ENCODE assay signal across 1 cellular context in the genomic region with DNA sequence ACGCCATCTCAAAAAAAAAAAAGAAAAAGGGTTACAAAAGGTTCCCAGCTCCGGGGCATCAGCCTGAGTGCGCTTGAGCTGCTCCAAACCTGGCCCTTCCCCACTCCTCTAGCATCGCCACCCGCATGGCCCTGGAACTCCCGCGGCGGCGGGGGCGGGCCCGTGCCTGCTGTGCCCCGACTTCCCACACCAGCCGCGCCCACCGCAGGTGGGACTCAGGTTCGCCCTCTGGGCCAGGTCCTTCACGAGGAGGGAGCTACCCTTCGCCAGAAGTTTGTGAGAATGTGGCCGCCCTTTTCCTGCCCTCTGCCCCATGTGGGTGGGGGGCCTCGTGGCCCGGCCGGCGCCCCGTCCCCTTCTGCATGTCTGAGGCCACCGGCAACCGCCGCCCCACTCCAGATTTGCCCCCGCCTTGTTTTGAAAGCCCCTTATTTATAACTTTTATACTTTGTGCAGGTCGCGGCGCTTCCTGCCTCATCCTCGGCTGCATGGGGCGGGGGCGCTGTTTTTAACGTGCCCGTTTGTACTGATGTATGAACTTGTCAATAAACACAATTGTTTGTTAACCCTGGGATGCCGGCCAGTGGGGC.
A peak's percentile ranks its signal among the peaks of the same experiment; 100 is the strongest.
TF ChIP-seq lines count a peak whose summit lies in the region.

No MANE protein-coding gene starts in this region.

TF ChIP-seq in K562, 482 proteins besides CTCF, POLR2A, EP300 and RAD21:
- TF ChIP-seq, protein P1, sequence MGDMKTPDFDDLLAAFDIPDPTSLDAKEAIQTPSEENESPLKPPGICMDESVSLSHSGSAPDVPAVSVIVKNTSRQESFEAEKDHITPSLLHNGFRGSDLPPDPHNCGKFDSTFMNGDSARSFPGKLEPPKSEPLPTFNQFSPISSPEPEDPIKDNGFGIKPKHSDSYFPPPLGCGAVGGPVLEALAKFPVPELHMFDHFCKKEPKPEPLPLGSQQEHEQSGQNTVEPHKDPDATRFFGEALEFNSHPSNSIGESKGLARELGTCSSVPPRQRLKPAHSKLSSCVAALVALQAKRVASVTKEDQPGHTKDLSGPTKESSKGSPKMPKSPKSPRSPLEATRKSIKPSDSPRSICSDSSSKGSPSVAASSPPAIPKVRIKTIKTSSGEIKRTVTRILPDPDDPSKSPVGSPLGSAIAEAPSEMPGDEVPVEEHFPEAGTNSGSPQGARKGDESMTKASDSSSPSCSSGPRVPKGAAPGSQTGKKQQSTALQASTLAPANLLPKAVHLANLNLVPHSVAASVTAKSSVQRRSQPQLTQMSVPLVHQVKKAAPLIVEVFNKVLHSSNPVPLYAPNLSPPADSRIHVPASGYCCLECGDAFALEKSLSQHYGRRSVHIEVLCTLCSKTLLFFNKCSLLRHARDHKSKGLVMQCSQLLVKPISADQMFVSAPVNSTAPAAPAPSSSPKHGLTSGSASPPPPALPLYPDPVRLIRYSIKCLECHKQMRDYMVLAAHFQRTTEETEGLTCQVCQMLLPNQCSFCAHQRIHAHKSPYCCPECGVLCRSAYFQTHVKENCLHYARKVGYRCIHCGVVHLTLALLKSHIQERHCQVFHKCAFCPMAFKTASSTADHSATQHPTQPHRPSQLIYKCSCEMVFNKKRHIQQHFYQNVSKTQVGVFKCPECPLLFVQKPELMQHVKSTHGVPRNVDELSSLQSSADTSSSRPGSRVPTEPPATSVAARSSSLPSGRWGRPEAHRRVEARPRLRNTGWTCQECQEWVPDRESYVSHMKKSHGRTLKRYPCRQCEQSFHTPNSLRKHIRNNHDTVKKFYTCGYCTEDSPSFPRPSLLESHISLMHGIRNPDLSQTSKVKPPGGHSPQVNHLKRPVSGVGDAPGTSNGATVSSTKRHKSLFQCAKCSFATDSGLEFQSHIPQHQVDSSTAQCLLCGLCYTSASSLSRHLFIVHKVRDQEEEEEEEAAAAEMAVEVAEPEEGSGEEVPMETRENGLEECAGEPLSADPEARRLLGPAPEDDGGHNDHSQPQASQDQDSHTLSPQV (IDR thresholded peaks at IDR 0.05), result no peak
- TF ChIP-seq CAMTA2 (CRISPR knock-in tag; conservative IDR thresholded peaks at IDR 0.05) (no peak), MYC (IDR thresholded peaks at IDR 0.05; ENCODE audit: low read depth, low read length) (0 out of 2 replicates have a peak, but pooled peaks have one; percentile 3), MYC (CRISPR knock-in tag; IDR thresholded peaks at IDR 0.05; ENCODE audit: borderline replicate concordance, low read depth) (no peak), ZNF699 (CRISPR knock-in tag; IDR thresholded peaks at IDR 0.05; ENCODE audit: insufficient replicate concordance) (no peak), MAFG (tag; conservative IDR thresholded peaks at IDR 0.05) (no peak), ELF1 (tag; IDR thresholded peaks at IDR 0.05) (no peak), ZNF224 (CRISPR knock-in tag; IDR thresholded peaks at IDR 0.05) (no peak), PURB (CRISPR knock-in tag; IDR thresholded peaks at IDR 0.05; ENCODE audit: low read depth) (no peak), MCM7 (IDR thresholded peaks at IDR 0.05) (no peak), PCBP1 (IDR thresholded peaks at IDR 0.05; ENCODE audit: low read depth, low read length, poor library complexity, severe bottlenecking) (peak; percentile 13), JUN (IDR thresholded peaks at IDR 0.05; ENCODE audit: borderline replicate concordance, low read depth, low read length) (no peak), JUN (CRISPR knock-in tag; IDR thresholded peaks at IDR 0.05; ENCODE audit: borderline replicate concordance) (no peak), HMGN3 (IDR thresholded peaks at IDR 0.05; ENCODE audit: borderline replicate concordance, extremely low read depth, insufficient read length, low read depth, low read length) (no peak), ZNF408 (CRISPR knock-in tag; IDR thresholded peaks at IDR 0.05; ENCODE audit: low read depth) (no peak)
- TF ChIP-seq, protein P2, sequence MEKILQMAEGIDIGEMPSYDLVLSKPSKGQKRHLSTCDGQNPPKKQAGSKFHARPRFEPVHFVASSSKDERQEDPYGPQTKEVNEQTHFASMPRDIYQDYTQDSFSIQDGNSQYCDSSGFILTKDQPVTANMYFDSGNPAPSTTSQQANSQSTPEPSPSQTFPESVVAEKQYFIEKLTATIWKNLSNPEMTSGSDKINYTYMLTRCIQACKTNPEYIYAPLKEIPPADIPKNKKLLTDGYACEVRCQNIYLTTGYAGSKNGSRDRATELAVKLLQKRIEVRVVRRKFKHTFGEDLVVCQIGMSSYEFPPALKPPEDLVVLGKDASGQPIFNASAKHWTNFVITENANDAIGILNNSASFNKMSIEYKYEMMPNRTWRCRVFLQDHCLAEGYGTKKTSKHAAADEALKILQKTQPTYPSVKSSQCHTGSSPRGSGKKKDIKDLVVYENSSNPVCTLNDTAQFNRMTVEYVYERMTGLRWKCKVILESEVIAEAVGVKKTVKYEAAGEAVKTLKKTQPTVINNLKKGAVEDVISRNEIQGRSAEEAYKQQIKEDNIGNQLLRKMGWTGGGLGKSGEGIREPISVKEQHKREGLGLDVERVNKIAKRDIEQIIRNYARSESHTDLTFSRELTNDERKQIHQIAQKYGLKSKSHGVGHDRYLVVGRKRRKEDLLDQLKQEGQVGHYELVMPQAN (IDR thresholded peaks at IDR 0.05; ENCODE audit: borderline replicate concordance), result no peak
- TF ChIP-seq, protein P3, sequence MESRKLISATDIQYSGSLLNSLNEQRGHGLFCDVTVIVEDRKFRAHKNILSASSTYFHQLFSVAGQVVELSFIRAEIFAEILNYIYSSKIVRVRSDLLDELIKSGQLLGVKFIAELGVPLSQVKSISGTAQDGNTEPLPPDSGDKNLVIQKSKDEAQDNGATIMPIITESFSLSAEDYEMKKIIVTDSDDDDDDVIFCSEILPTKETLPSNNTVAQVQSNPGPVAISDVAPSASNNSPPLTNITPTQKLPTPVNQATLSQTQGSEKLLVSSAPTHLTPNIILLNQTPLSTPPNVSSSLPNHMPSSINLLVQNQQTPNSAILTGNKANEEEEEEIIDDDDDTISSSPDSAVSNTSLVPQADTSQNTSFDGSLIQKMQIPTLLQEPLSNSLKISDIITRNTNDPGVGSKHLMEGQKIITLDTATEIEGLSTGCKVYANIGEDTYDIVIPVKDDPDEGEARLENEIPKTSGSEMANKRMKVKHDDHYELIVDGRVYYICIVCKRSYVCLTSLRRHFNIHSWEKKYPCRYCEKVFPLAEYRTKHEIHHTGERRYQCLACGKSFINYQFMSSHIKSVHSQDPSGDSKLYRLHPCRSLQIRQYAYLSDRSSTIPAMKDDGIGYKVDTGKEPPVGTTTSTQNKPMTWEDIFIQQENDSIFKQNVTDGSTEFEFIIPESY (CRISPR knock-in tag; IDR thresholded peaks at IDR 0.05), result peak; percentile 90
- TF ChIP-seq, protein P4, sequence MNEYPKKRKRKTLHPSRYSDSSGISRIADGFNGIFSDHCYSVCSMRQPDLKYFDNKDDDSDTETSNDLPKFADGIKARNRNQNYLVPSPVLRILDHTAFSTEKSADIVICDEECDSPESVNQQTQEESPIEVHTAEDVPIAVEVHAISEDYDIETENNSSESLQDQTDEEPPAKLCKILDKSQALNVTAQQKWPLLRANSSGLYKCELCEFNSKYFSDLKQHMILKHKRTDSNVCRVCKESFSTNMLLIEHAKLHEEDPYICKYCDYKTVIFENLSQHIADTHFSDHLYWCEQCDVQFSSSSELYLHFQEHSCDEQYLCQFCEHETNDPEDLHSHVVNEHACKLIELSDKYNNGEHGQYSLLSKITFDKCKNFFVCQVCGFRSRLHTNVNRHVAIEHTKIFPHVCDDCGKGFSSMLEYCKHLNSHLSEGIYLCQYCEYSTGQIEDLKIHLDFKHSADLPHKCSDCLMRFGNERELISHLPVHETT (CRISPR knock-in tag; conservative IDR thresholded peaks at IDR 0.05 in 1 of 2, IDR thresholded peaks at IDR 0.05 in 1 of 2), result no peak
- TF ChIP-seq, protein P5, sequence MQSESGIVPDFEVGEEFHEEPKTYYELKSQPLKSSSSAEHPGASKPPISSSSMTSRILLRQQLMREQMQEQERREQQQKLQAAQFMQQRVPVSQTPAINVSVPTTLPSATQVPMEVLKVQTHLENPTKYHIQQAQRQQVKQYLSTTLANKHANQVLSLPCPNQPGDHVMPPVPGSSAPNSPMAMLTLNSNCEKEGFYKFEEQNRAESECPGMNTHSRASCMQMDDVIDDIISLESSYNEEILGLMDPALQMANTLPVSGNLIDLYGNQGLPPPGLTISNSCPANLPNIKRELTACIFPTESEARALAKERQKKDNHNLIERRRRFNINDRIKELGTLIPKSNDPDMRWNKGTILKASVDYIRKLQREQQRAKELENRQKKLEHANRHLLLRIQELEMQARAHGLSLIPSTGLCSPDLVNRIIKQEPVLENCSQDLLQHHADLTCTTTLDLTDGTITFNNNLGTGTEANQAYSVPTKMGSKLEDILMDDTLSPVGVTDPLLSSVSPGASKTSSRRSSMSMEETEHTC (IDR thresholded peaks at IDR 0.05), result no peak
